33 cellular contexts compared by ENCODE assay signal in genomic region chr13:54356209-54356608, GRCh38.
"Had no signal": no experiment of that assay in that cellular context is flagged by ENCODE, and none has a peak within 500 bp of the region (broad histone marks: within the 10 kb centered on the region; RNA-seq: fewer than 3 reads in every experiment).

No MANE protein-coding gene starts in this region.

- H3K27me3 ChIP-seq: adrenal gland, dorsolateral prefrontal cortex, testis had no signal

- H3K27ac ChIP-seq: adrenal gland, coronary artery, dorsolateral prefrontal cortex, testis, VCaP had no signal

- H3K4me1 ChIP-seq: adrenal gland, testis had no signal

- H3K4me1 Mint-ChIP-seq: activated naive CD8-positive, alpha-beta T cell treated with anti-CD3 and anti-CD28 coated beads for 36 hours; naive B cell; nephron progenitor cell had no signal

- FAIRE-seq: endothelial cell of umbilical vein, keratinocyte, urothelium cell line had no signal

- H3K36me3 ChIP-seq: adrenal gland had no signal

- H3K27ac Mint-ChIP-seq: activated naive CD4-positive, alpha-beta T cell treated with anti-CD3 and anti-CD28 coated beads for 36 hours; activated naive CD8-positive, alpha-beta T cell treated with anti-CD3 and anti-CD28 coated beads for 36 hours; activated T-helper 1 cell treated with anti-CD3 and anti-CD28 coated beads, Interleukin-12 subunit alpha, Interleukin-12 subunit beta, Interleukin-2, Interleukin-4 antibody, amounts not matched to agents 30 ng/mL and 10 ng/mL and 1 ng/mL, durations not matched to agents 14 hours and 24 hours and 36 hours; effector memory CD8-positive, alpha-beta T cell; naive B cell; nephron progenitor cell; T-helper 2 cell treated with Interferon-gamma antibody and Interleukin-4, amounts not matched to agents 5 μg/mL and 100 μg/mL, for 36 hours had no signal

- H3K9me3 ChIP-seq: adrenal gland, testis had no signal

- H3K9me3 Mint-ChIP-seq: nephron progenitor cell had no signal

- H3K4me3 ChIP-seq: adrenal gland, coronary artery, dorsolateral prefrontal cortex, testis had no signal

- H3K36me3 Mint-ChIP-seq: activated naive CD8-positive, alpha-beta T cell treated with anti-CD3 and anti-CD28 coated beads for 36 hours; brain; naive B cell had no signal

- H3K27me3 Mint-ChIP-seq: activated naive CD8-positive, alpha-beta T cell treated with anti-CD3 and anti-CD28 coated beads for 36 hours; effector memory CD8-positive, alpha-beta T cell; naive B cell had no signal

- DNase-seq: activated CD4-positive, alpha-beta T cell treated with anti-CD3 and anti-CD28 coated beads for 48 hours; activated CD4-positive, alpha-beta T cell treated with anti-CD3 and anti-CD28 coated beads, Interleukin-2, amount 50 U/mL, for 48 hours; activated CD8-positive, alpha-beta memory T cell treated with anti-CD3 and anti-CD28 coated beads for 24 hours; activated effector memory CD4-positive, alpha-beta T cell treated with anti-CD3 and anti-CD28 coated beads, Interleukin-2, amount 50 U/mL, for 16 hours; activated naive CD4-positive, alpha-beta T cell treated with anti-CD3 and anti-CD28 coated beads for 36 hours; activated naive CD8-positive, alpha-beta T cell treated with anti-CD3 and anti-CD28 coated beads for 36 hours; adrenal gland; aorta; dorsolateral prefrontal cortex; effector memory CD8-positive, alpha-beta T cell; foreskin fibroblast; head of caudate nucleus; hippocampal formation; left cardiac atrium; left ventricle myocardium superior; naive B cell; nephron progenitor cell; posterior cingulate gyrus; right cardiac atrium; stimulated activated CD4-positive, alpha-beta T cell treated with anti-CD3 and anti-CD28 coated beads, Interleukin-4, amount 100 ng/mL, for 1 hour; stimulated activated naive CD8-positive, alpha-beta T cell treated with anti-CD3 and anti-CD28 coated beads, Interleukin-15, Interleukin-2, amounts not matched to agents 100 U/mL and 50 U/mL, for 24 hours; T-helper 1 cell; testis; trophoblast cell had no signal

- H3K4me3 Mint-ChIP-seq: activated naive CD4-positive, alpha-beta T cell treated with anti-CD3 and anti-CD28 coated beads for 36 hours; activated naive CD8-positive, alpha-beta T cell treated with anti-CD3 and anti-CD28 coated beads for 36 hours; activated T-helper 1 cell treated with anti-CD3 and anti-CD28 coated beads, Interleukin-12 subunit alpha, Interleukin-12 subunit beta, Interleukin-2, Interleukin-4 antibody, amounts not matched to agents 30 ng/mL and 10 ng/mL and 1 ng/mL, durations not matched to agents 14 hours and 24 hours and 36 hours; effector memory CD8-positive, alpha-beta T cell; naive B cell; nephron progenitor cell; T-helper 2 cell treated with Interferon-gamma antibody and Interleukin-4, amounts not matched to agents 5 μg/mL and 100 μg/mL, for 36 hours had no signal

- ATAC-seq: activated CD4-positive, CD25-positive, alpha-beta regulatory T cell treated with anti-CD3 and anti-CD28 coated beads, Interleukin-2, amount 50 U/mL, for 24 hours; effector memory CD8-positive, alpha-beta T cell; left cardiac atrium; left ventricle myocardium superior; right cardiac atrium; stimulated activated naive CD8-positive, alpha-beta T cell treated with anti-CD3 and anti-CD28 coated beads, Interleukin-15, Interleukin-2, amounts not matched to agents 100 U/mL and 50 U/mL, for 24 hours had no signal
